In the genomic region with DNA sequence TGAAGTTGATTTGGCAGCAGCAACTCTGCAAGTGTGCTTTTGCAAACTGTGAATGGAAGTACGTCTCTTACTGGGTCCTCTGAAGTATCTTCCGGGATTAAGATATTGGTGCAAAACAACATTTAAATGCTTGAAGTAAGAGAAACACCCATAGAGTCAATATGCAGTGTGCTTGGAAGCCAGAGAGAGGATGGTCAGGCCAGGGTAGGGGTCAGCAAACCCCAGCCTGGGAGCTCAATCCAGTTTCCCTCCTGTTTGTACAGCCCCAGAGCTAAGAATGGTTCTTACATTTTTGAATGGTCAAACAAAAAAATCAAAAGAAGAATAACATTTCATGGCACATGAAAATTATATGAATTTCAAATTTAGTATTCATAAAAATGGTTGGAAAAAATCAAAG, we compare ENCODE assay signal across 9 cellular contexts. TPM values are rescaled to one million over a fixed set of nuclear protein-coding genes. Genes with fewer than 3 reads are reported as not detected.
DNase-seq lines count a peak whose midpoint lies in the region; ATAC-seq and TF ChIP-seq lines count a peak whose summit lies in the region.
"Had no signal": no experiment of that assay in that cellular context is flagged by ENCODE, and none has a peak within 500 bp of the region (broad histone marks: within the 10 kb centered on the region; RNA-seq: fewer than 3 reads in every experiment).

No MANE protein-coding gene starts in this region.

- H3K4me3 ChIP-seq in BE2C (ENCODE audit: low read depth, low read length) (peak overlapping the region; percentile 54), KMS-11 (IDR thresholded peaks at IDR 0.05; ENCODE audit: insufficient read depth, low read depth, low read length) (no peak overlapping the region), mammary epithelial cell (replicated peaks in 1 of 3; ENCODE audit: insufficient read depth in 1 of 3, low read depth in 2 of 3, low read length in 3 of 3) (peak overlapping the region in 1 of 3 experiments; percentile 34), muscle layer of duodenum (ENCODE audit: low read depth in 1 of 2, low read length in 2 of 2) (peak overlapping the region; percentile 43 to 63), dorsolateral prefrontal cortex (peak overlapping the region in 20 of 59 donors; percentile 4 to 47 (median 28))

- WGBS in mammary epithelial cell (ENCODE audit: low coverage, missing lambda C conversion rate): 97% methylated on average over 2 of the region's 2 CpGs

- no peak for ATAC-seq in HG03457 (IDR thresholded peaks at IDR 0.05; ENCODE audit: unreplicated experiment)

- peak overlapping the region; percentile 43 for H3K4me2 ChIP-seq in KMS-11
- peak overlapping the region; percentile 76 for H3K4me2 ChIP-seq in mammary epithelial cell (ENCODE audit: insufficient read depth, low read depth, low read length)

- intact Hi-C loops in mammary epithelial cell (cut with micrococcal nuclease) (no loop called here), dorsolateral prefrontal cortex (cut with DNase I) (no loop called here)

- H3K79me2 ChIP-seq in KMS-11 (ENCODE audit: insufficient read depth, low read depth) (no peaks in the 10 kb centered on the region), mammary epithelial cell (ENCODE audit: insufficient read depth, low read length) (no peaks in the 10 kb centered on the region)

- H2AFZ ChIP-seq in KMS-11 (ENCODE audit: low read depth) (peak overlapping the region; percentile 80), mammary epithelial cell (ENCODE audit: low read depth, low read length) (peak overlapping the region; percentile 88)

- BruUV-seq in mammary epithelial cell (replicated peaks; lab: Mats Ljungman, UMichigan): no TSS peak

- H3K9ac ChIP-seq in KMS-11 (peak overlapping the region; percentile 60; the same call in 1 of the 2 replicates), mammary epithelial cell (ENCODE audit: insufficient read depth, low read length) (no peak overlapping the region)

- H4K20me1 ChIP-seq in KMS-11 (ENCODE audit: insufficient read depth): no peaks in the 10 kb centered on the region
- H4K20me1 ChIP-seq in mammary epithelial cell (ENCODE audit: insufficient read depth, low read length): no peaks in the 10 kb centered on the region

- H3K27ac ChIP-seq in KMS-11 (no peak overlapping the region), mammary epithelial cell (ENCODE audit: insufficient read depth, low read depth, low read length) (no peak overlapping the region), muscle layer of duodenum (ENCODE audit: low read length) (peak overlapping the region; percentile 65), dorsolateral prefrontal cortex (no peak overlapping the region)

- DNase-seq in BE2C (no peak), mammary epithelial cell (no peak), NCI-H1694 (lab: John Stamatoyannopoulos, UW) (no peak), dorsolateral prefrontal cortex (no peak), NCI-H446 treated with DMSO at 0.1 percent for 48 hours (lab: John Stamatoyannopoulos, UW) (no peak)

- H3K9me3 ChIP-seq in BE2C (no peaks in the 10 kb centered on the region), mammary epithelial cell (replicated peaks; ENCODE audit: insufficient read depth, low read length) (no peaks in the 10 kb centered on the region), muscle layer of duodenum (ENCODE audit: control insufficient read depth in 1 of 2, low read length in 2 of 2) (no peaks in the 10 kb centered on the region)

- in situ Hi-C loops in mammary epithelial cell (cut with MboI; ENCODE audit: low sequenced_read_pairs in 2 of 2): loop anchor here in 1 of 2 donors (5.0 kb wide), 1 partner anchor 268 kb away; no protein-coding TSS in a partner anchor

- CTCF ChIA-PET in mammary epithelial cell (lab: Charles Lee; ENCODE audit: low non-redundant PET): no interaction called here

- no peaks in the 10 kb centered on the region for H3K36me3 ChIP-seq in BE2C
- no peaks in the 10 kb centered on the region for H3K36me3 ChIP-seq in KMS-11 (ENCODE audit: insufficient read depth)
- H3K36me3 ChIP-seq in mammary epithelial cell (ENCODE audit: insufficient read depth, low read length): no peaks in the 10 kb centered on the region
- no peaks in the 10 kb centered on the region for H3K36me3 ChIP-seq in muscle layer of duodenum (ENCODE audit: control insufficient read depth in 1 of 2, insufficient read depth in 2 of 2, low read length in 2 of 2)

- no peaks in the 10 kb centered on the region for H3K4me1 ChIP-seq in BE2C
- peaks cover 3% of the 10 kb centered on the region for H3K4me1 ChIP-seq in KMS-11 (ENCODE audit: low read depth, poor library complexity, severe bottlenecking)
- no peaks in the 10 kb centered on the region for H3K4me1 ChIP-seq in mammary epithelial cell (ENCODE audit: insufficient read depth, low read length)
- no peaks in the 10 kb centered on the region for H3K4me1 ChIP-seq in muscle layer of duodenum (ENCODE audit: control insufficient read depth in 1 of 2, insufficient read depth in 2 of 2, low read length in 2 of 2)

- dilution Hi-C loops in mammary epithelial cell (cut with HindIII; ENCODE audit: low sequenced_read_pairs): no loop called here

- H3K27me3 ChIP-seq in BE2C (no peaks in the 10 kb centered on the region), KMS-11 (ENCODE audit: insufficient read depth, low read depth) (no peaks in the 10 kb centered on the region), mammary epithelial cell (ENCODE audit: insufficient read depth, low read length) (no peaks in the 10 kb centered on the region), muscle layer of duodenum (ENCODE audit: low read depth, low read length) (no peaks in the 10 kb centered on the region), dorsolateral prefrontal cortex (peaks cover 0 to 12% (median 0%) of the 10 kb centered on the region in 45 donors)

- TF ChIP-seq CTCF in BE2C (IDR thresholded peaks at IDR 0.05; ENCODE audit: low read depth, low read length): no peak
- TF ChIP-seq CTCF in KMS-11 (conservative IDR thresholded peaks at IDR 0.05; ENCODE audit: low read depth, low read length): no peak
- no peak for TF ChIP-seq CTCF in mammary epithelial cell (conservative IDR thresholded peaks at IDR 0.05 in 1 of 2, IDR thresholded peaks at IDR 0.05 in 1 of 2; ENCODE audit: extremely low read depth in 1 of 2, insufficient read depth in 1 of 2, low read depth in 1 of 2, low read length in 2 of 2)
- TF ChIP-seq CTCF in dorsolateral prefrontal cortex (IDR thresholded peaks at IDR 0.05 in 54 of 56, conservative IDR thresholded peaks at IDR 0.05 in 2 of 56; ENCODE audit: low read depth in 1 of 56, partially characterized antibody in 56 of 56): no peak

RNA-seq across cellular contexts. Expression of a gene that starts 13.5 kb away (rescaled TPM):
- polyA plus RNA-seq in BE2C (2012; ENCODE audit: insufficient read depth, insufficient read length, low read depth): 0.86 TPM
- 1 to 10 TPM in 1 of 2 donors, not detected in 1; 2.2 TPM for total RNA-seq in mammary epithelial cell
- polyA plus RNA-seq in mammary epithelial cell: 0.09 TPM
- not detected for polyA minus RNA-seq in mammary epithelial cell
- 10 to 100 TPM in 5 of 120 experiments, 1 to 10 TPM in 115; 1.4 to 15.6 (median 5.6) TPM for total RNA-seq in dorsolateral prefrontal cortex
- total RNA-seq: T-helper 2 cell treated with Interferon-gamma antibody and Interleukin-4, amounts not matched to agents 100 ng/mL and 5 ng/mL, for 36 hours had no signal
